In the genomic region with DNA sequence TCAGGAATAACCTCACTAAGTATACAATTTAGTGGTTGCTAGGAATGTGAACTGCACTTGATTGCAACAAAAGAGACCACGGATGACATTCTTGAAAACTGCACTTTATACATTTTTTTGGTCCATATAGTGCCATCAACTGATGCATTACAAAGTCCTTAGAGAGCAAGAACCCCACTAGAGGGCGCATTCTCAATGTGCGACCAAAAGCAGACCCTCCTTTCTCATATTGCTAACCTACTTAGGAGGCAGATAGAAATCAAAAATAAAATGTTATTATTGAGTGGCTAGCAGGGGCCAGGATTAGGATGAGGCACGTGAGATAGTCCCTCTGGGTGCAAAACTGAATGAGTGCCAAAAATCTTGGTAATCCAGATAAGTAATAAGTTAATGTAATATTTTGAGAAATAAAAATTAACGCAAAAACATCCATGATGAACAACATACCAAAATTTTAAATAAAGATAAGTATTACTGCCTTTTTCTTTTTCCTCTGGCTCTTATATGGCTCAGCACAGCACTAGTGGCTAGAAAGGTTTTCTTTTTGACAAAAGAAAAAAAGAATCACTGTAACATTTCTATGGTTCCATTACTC, we compare ENCODE assay signal across 8 cellular contexts.
DNase-seq lines count a peak whose midpoint lies in the region; ATAC-seq, FAIRE-seq and TF ChIP-seq lines count a peak whose summit lies in the region.

No MANE protein-coding gene starts in this region.

- H3K27ac ChIP-seq in A549: no peak overlapping the region

- in situ Hi-C loops in KBM-7 (cut with MboI; ENCODE audit: low pct_unique_long_range_greater_than_20kb, low sequenced_read_pairs): no loop called here

- no peak for FAIRE-seq in A549 (lab: Jason Lieb, UNC)

- no peaks in the 10 kb centered on the region for H3K9me3 Mint-ChIP-seq in stimulated activated naive B cell treated with anti-CD40 and anti-IgM and Interleukin-4, amounts not matched to agents 10 μg/mL and 1 μg/mL and 100 μg/mL, for 72 hours

- no peaks in the 10 kb centered on the region for H3K4me1 Mint-ChIP-seq in stimulated activated naive B cell treated with anti-CD40 and anti-IgM and Interleukin-4, amounts not matched to agents 10 μg/mL and 1 μg/mL and 100 μg/mL, for 72 hours

- no peak for TF ChIP-seq POLR2A in A549 (IDR thresholded peaks at IDR 0.05; ENCODE audit: low read length)

- peaks cover 0 to 6% of the 10 kb centered on the region in 2 donors for H3K27me3 Mint-ChIP-seq in stimulated activated naive B cell treated with anti-CD40 and anti-IgM and Interleukin-4, amounts not matched to agents 10 μg/mL and 1 μg/mL and 100 μg/mL, for 72 hours

- POLR2A ChIA-PET in A549 (lab: Yijun Ruan, JAX): no interaction called here

- no peak overlapping the region for H3K27ac Mint-ChIP-seq in stimulated activated naive B cell treated with anti-CD40 and anti-IgM and Interleukin-4, amounts not matched to agents 10 μg/mL and 1 μg/mL and 100 μg/mL, for 72 hours

- TF ChIP-seq EP300 in A549 (IDR thresholded peaks at IDR 0.05): no peak

- 21% methylated on average over 5 of the region's 5 CpGs for WGBS in A549 (ENCODE audit: missing lambda C conversion rate)

- H3K4me2 ChIP-seq in A549: no peak overlapping the region

- TF ChIP-seq CTCF in A549 (IDR thresholded peaks at IDR 0.05): peak; percentile 67

- no peak overlapping the region for H3K4me3 ChIP-seq in A549

- no peak overlapping the region for H3K4me3 Mint-ChIP-seq in stimulated activated naive B cell treated with anti-CD40 and anti-IgM and Interleukin-4, amounts not matched to agents 10 μg/mL and 1 μg/mL and 100 μg/mL, for 72 hours

- no peaks in the 10 kb centered on the region for H3K9me3 ChIP-seq in A549

- CTCF ChIA-PET in A549 (lab: Yijun Ruan, JAX): interaction anchor here (0.7 to 0.8 kb wide), 2 partner anchors 25 to 137 kb away, joined by 3 read pairs; no protein-coding TSS in a partner anchor

- TF ChIP-seq RAD21 in A549 (conservative IDR thresholded peaks at IDR 0.05 in 1 of 2, IDR thresholded peaks at IDR 0.05 in 1 of 2): peak; percentile 46 to 65

- H3K4me1 ChIP-seq in A549: peaks cover 8% of the 10 kb centered on the region; the same call in 1 of the 3 replicates

- no peaks in the 10 kb centered on the region for H3K36me3 Mint-ChIP-seq in stimulated activated naive B cell treated with anti-CD40 and anti-IgM and Interleukin-4, amounts not matched to agents 10 μg/mL and 1 μg/mL and 100 μg/mL, for 72 hours

- DNase-seq in A549 (ENCODE audit: low read depth in 1 of 2, low spot score in 1 of 2) (peak; percentile 25 to 57), DMS53 treated with DMSO at 0.1 percent for 48 hours (lab: John Stamatoyannopoulos, UW; ENCODE audit: unreplicated experiment) (peak; percentile 54), KBM-7 (peak; percentile 47), SW 1271 (lab: John Stamatoyannopoulos, UW) (peak; percentile 0 to 28), glomerular visceral epithelial cell (ENCODE audit: extremely low spot score) (peak; percentile 59), activated gamma-delta T cell (lab: John Stamatoyannopoulos, UW) (no peak)
- peak; percentile 13 for DNase-seq in stimulated activated naive B cell treated with anti-CD40 and anti-IgM and Interleukin-4, amounts not matched to agents 10 μg/mL and 1 μg/mL and 100 μg/mL, for 72 hours

- ATAC-seq in A549 (peak; percentile 68 to 89; a peak in 4 of 6 replicates), GM21737 (IDR thresholded peaks at IDR 0.05; ENCODE audit: unreplicated experiment) (peak; percentile 78)
- peak; percentile 67 to 76 for ATAC-seq in stimulated activated naive B cell treated with anti-CD40 and anti-IgM and Interleukin-4, amounts not matched to agents 10 μg/mL and 1 μg/mL and 100 μg/mL, for 72 hours (replicated peaks)

TF ChIP-seq in A549, 52 proteins besides CTCF, POLR2A, EP300 and RAD21:
- TF ChIP-seq SMC3 (IDR thresholded peaks at IDR 0.05) (peak; percentile 47; the same call in 2 of the 3 replicates), HOXA7 (CRISPR knock-in tag; IDR thresholded peaks at IDR 0.05) (no peak)
